In genomic region chr15:56464893-56465520, GRCh38 we compare ENCODE assay signal across 8 cellular contexts.
DNase-seq lines count a peak whose midpoint lies in the region; ATAC-seq lines count a peak whose summit lies in the region.

Gene MNS1 (minus strand): TSS chr15:56465137. CDS start chr15:56464972, 165 bp downstream.

- ATAC-seq in GM18498 (IDR thresholded peaks at IDR 0.05; ENCODE audit: unreplicated experiment), result peak; percentile 99
- peak; percentile 99 for ATAC-seq in HG02840 (IDR thresholded peaks at IDR 0.05; ENCODE audit: low FRiP score, unreplicated experiment)

- DNase-seq in NCI-H1436 (lab: John Stamatoyannopoulos, UW) (peak; percentile 94), T-helper 1 cell (peak in 4 of 5 donors; percentile 14 to 62 (median 23)), astrocyte of the hippocampus (ENCODE audit: low read depth, low spot score) (peak; percentile 98), hepatic stellate cell (ENCODE audit: low spot score) (peak; percentile 95), putamen (ENCODE audit: low spot score) (peak; percentile 88), NK-92 (lab: John Stamatoyannopoulos, UW; ENCODE audit: unreplicated experiment) (no peak)
